In the genomic region with DNA sequence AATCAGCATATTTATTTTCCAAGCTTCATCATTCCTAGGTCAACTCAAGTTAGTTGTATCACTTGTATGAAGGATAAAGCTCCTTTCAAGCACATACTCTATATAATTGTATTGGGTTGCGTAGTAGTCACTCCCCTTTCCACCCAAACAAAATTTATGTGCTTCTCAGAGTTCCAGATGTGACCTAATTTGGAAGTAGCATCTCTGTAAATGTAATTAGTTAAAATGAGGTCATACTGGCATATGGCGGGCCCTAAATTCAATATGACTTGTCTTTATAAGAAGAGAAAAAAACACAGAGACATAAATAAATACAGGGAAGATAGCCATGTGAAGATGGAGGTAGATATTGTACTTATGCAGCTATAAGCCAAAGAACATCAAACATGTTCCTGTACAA, we compare ENCODE assay signal across 27 cellular contexts.
"Had no signal": no experiment of that assay in that cellular context is flagged by ENCODE, and none has a peak within 500 bp of the region (broad histone marks: within the 10 kb centered on the region; RNA-seq: fewer than 3 reads in every experiment).

No MANE protein-coding gene starts in this region.

- H3K9me3 Mint-ChIP-seq: dendritic cell treated with granulocyte-macrophage colony-stimulating factor and Interleukin-4, amounts not matched to agents 40 ng/mL and 50 ng/mL, for 4 days; endodermal cell; naive thymus-derived CD4-positive, alpha-beta T cell; nephron progenitor cell; stimulated activated naive CD8-positive, alpha-beta T cell treated with anti-CD3 and anti-CD28 coated beads, Interleukin-15, amount 100 ng/mL, for 72 hours had no signal

- DNase-seq: effector CD8-positive, alpha-beta T cell; endodermal cell; foreskin fibroblast; gastrocnemius medialis; head of caudate nucleus; left lung; mesenchymal stem cell; midbrain; naive thymus-derived CD4-positive, alpha-beta T cell; nephron progenitor cell; nucleus accumbens; stimulated activated CD4-positive, alpha-beta T cell treated with anti-CD3 and anti-CD28 coated beads, Interleukin-12 subunit alpha, Interleukin-12 subunit beta, amount 100 ng/mL, for 4 hours; stimulated activated CD4-positive, alpha-beta T cell treated with anti-CD3 and anti-CD28 coated beads, Interleukin-1b, Interleukin-23, amount 100 ng/mL, for 48 hours; stimulated activated CD4-positive, alpha-beta T cell treated with anti-CD3 and anti-CD28 coated beads, Interleukin-4, amount 100 ng/mL, for 1 hour; stimulated activated CD8-positive, alpha-beta memory T cell treated with anti-CD3 and anti-CD28 coated beads, Interleukin-4, amount 100 ng/mL, for 48 hours; stimulated activated naive CD4-positive, alpha-beta T cell; stimulated activated naive CD8-positive, alpha-beta T cell treated with anti-CD3 and anti-CD28 coated beads, Interleukin-15, amount 100 ng/mL, for 72 hours; transverse colon had no signal

- H3K4me3 Mint-ChIP-seq: dendritic cell treated with granulocyte-macrophage colony-stimulating factor and Interleukin-4, amounts not matched to agents 40 ng/mL and 50 ng/mL, for 4 days; endodermal cell; naive thymus-derived CD4-positive, alpha-beta T cell; nephron progenitor cell; stimulated activated naive CD8-positive, alpha-beta T cell treated with anti-CD3 and anti-CD28 coated beads, Interleukin-15, amount 100 ng/mL, for 72 hours had no signal

- H3K36me3 Mint-ChIP-seq: naive thymus-derived CD4-positive, alpha-beta T cell had no signal

- H3K27me3 Mint-ChIP-seq: stimulated activated naive CD8-positive, alpha-beta T cell treated with anti-CD3 and anti-CD28 coated beads, Interleukin-15, amount 100 ng/mL, for 72 hours had no signal

- H3K27ac Mint-ChIP-seq: dendritic cell treated with granulocyte-macrophage colony-stimulating factor and Interleukin-4, amounts not matched to agents 40 ng/mL and 50 ng/mL, for 4 days; endodermal cell; naive thymus-derived CD4-positive, alpha-beta T cell; nephron progenitor cell; stimulated activated naive CD8-positive, alpha-beta T cell treated with anti-CD3 and anti-CD28 coated beads, Interleukin-15, amount 100 ng/mL, for 72 hours had no signal

- H3K9me3 ChIP-seq: gastrocnemius medialis, left lung, prostate gland, right atrium auricular region, suprapubic skin, transverse colon, vagina had no signal

- H3K27me3 ChIP-seq: gastrocnemius medialis, left lung, right atrium auricular region, suprapubic skin, transverse colon, vagina had no signal

- H3K4me3 ChIP-seq: gastrocnemius medialis, left lung, prostate gland, right atrium auricular region, smooth muscle cell, suprapubic skin, transverse colon, vagina had no signal

- H3K4me1 ChIP-seq: left lung, prostate gland, suprapubic skin, transverse colon, vagina had no signal

- H3K27ac ChIP-seq: epithelial cell of prostate, gastrocnemius medialis, left lung, prostate gland, right atrium auricular region, suprapubic skin, transverse colon, vagina had no signal

- H3K36me3 ChIP-seq: gastrocnemius medialis, left lung, prostate gland, right atrium auricular region, suprapubic skin, transverse colon, vagina had no signal

- ATAC-seq: esophagus mucosa; gastrocnemius medialis; left lung; naive thymus-derived CD4-positive, alpha-beta T cell; sciatic nerve; stimulated activated naive CD8-positive, alpha-beta T cell treated with anti-CD3 and anti-CD28 coated beads, Interleukin-15, amount 100 ng/mL, for 72 hours had no signal
